In genomic region chr9:128271112-128271511, GRCh38 we compare ENCODE assay signal across 18 cellular contexts. TPM values are rescaled to one million over a fixed set of nuclear protein-coding genes. Genes with fewer than 3 reads are reported as not detected.
DNase-seq lines count a peak whose midpoint lies in the region; ATAC-seq, FAIRE-seq and TF ChIP-seq lines count a peak whose summit lies in the region.
"Had no signal": no experiment of that assay in that cellular context is flagged by ENCODE, and none has a peak within 500 bp of the region (broad histone marks: within the 10 kb centered on the region; RNA-seq: fewer than 3 reads in every experiment).

No MANE protein-coding gene starts in this region.

- no TSS peak for BruUV-seq in Calu3 (replicated peaks; lab: Mats Ljungman, UMichigan)
- BruUV-seq in PC-9 (replicated peaks; lab: Mats Ljungman, UMichigan), result no TSS peak

- H3K27ac ChIP-seq in PC-9 (peak overlapping the region; percentile 31), epithelial cell of prostate (peak overlapping the region; percentile 48), trophoblast cell (ENCODE audit: low read depth, low read length) (peak overlapping the region; percentile 57)
- H3K27ac ChIP-seq: A549 had no signal

- H2BK120ac ChIP-seq in trophoblast cell (ENCODE audit: insufficient read depth, low read length, poor library complexity), result no peak overlapping the region

- H3K4me3 ChIP-seq in PC-9 (no peak overlapping the region), trophoblast cell (ENCODE audit: low read depth, low read length) (no peak overlapping the region)
- H3K4me3 ChIP-seq: A549 had no signal

- no CpG with 5 or more reads among the region's 3 CpGs for WGBS in trophoblast cell (ENCODE audit: extremely low coverage, insufficient coverage, insufficient read length)

- no peak for TF ChIP-seq POLR2A in GM12891 (IDR thresholded peaks at IDR 0.05; ENCODE audit: low read depth, low read length)

- H3K27me3 Mint-ChIP-seq in Calu3 (ENCODE audit: unreplicated experiment), result no peaks in the 10 kb centered on the region

- H3K79me1 ChIP-seq in trophoblast cell (ENCODE audit: low read length), result peaks cover 9% of the 10 kb centered on the region

- no peak overlapping the region for H4K8ac ChIP-seq in trophoblast cell (ENCODE audit: low read depth, low read length)

- no peaks in the 10 kb centered on the region for H3K9me3 Mint-ChIP-seq in Calu3 (ENCODE audit: low read depth, unreplicated experiment)
- H3K9me3 Mint-ChIP-seq: CD14-positive monocyte had no signal

- H2AK5ac ChIP-seq in trophoblast cell (ENCODE audit: low read length), result no peak overlapping the region

- no peak overlapping the region for H2BK12ac ChIP-seq in trophoblast cell (ENCODE audit: low read length)

- POLR2A ChIA-PET in PC-9 (lab: Charles Lee; ENCODE audit: unreplicated experiment), result no interaction called here

- intact Hi-C loops in Calu3 (cut with micrococcal nuclease; ENCODE audit: unreplicated experiment) (no loop called here), PC-9 (cut with micrococcal nuclease; ENCODE audit: unreplicated experiment) (loop anchor here (1.0 kb wide), 1 partner anchor 94 kb away; no protein-coding TSS in a partner anchor)

- no peak overlapping the region for H3K9ac ChIP-seq in trophoblast cell (ENCODE audit: low read length)

- H3K14ac ChIP-seq in trophoblast cell (ENCODE audit: low read length), result peak overlapping the region; percentile 14

- H4K20me1 ChIP-seq in PC-9 (ENCODE audit: insufficient read depth), result peaks cover 14% of the 10 kb centered on the region

- H3K9me3 ChIP-seq in PC-9 (ENCODE audit: insufficient read depth, low read depth) (no peaks in the 10 kb centered on the region), trophoblast cell (ENCODE audit: insufficient read depth, low read depth, low read length) (peaks cover 3% of the 10 kb centered on the region)
- H3K9me3 ChIP-seq: A549 had no signal

- H3K27me3 ChIP-seq in PC-9 (ENCODE audit: insufficient read depth, low read depth) (no peaks in the 10 kb centered on the region), trophoblast cell (ENCODE audit: insufficient read depth, low read length) (no peaks in the 10 kb centered on the region)

- H3K4me2 ChIP-seq in PC-9 (peak overlapping the region; percentile 53), trophoblast cell (ENCODE audit: low read length) (peak overlapping the region; percentile 29)
- H3K4me2 ChIP-seq: A549 had no signal

- H4K91ac ChIP-seq in trophoblast cell (ENCODE audit: low read depth, low read length), result peak overlapping the region; percentile 40

- no peak overlapping the region for H2AFZ ChIP-seq in PC-9
- no peak overlapping the region for H2AFZ ChIP-seq in trophoblast cell (ENCODE audit: insufficient read depth, low read length, poor library complexity)

- no peak overlapping the region for H3K4ac ChIP-seq in trophoblast cell (ENCODE audit: low read depth, low read length)

- peaks cover 11% of the 10 kb centered on the region for H3K4me1 Mint-ChIP-seq in Calu3 (ENCODE audit: low read depth, unreplicated experiment)

- DNase-seq in Calu3 (peak; percentile 66), PC-9 (peak; percentile 86 to 91), epithelial cell of prostate (ENCODE audit: low read depth, low spot score) (peak; percentile 63), trophoblast cell (peak; percentile 78 to 86), dedifferentiated amniotic fluid mesenchymal stem cell (ENCODE audit: extremely low spot score) (no peak), NCI-H1092 treated with DMSO at 0.1 percent for 48 hours (lab: John Stamatoyannopoulos, UW) (no peak), GM12891 (ENCODE audit: insufficient read length, low spot score) (no peak)
- DNase-seq: COR-L47, NCI-H187 treated with DMSO at 0.1 percent for 48 hours, NCI-H446, NCI-H748 treated with DMSO at 0.1 percent for 48 hours, SIG-M5 had no signal

- H3F3A ChIP-seq in PC-9 (ENCODE audit: insufficient read depth, low read depth), result peaks cover 30% of the 10 kb centered on the region

- CTCF ChIA-PET in Calu3 (lab: Charles Lee) (no interaction called here), PC-9 (lab: Charles Lee) (no interaction called here)

- peaks cover 55% of the 10 kb centered on the region for H3K36me3 Mint-ChIP-seq in Calu3 (ENCODE audit: insufficient read depth, unreplicated experiment)

- peaks cover 51% of the 10 kb centered on the region for H3K79me2 ChIP-seq in PC-9 (ENCODE audit: low read depth)
- H3K79me2 ChIP-seq in trophoblast cell (ENCODE audit: control insufficient read depth, insufficient read depth, low read length, poor library complexity), result peaks cover 9% of the 10 kb centered on the region

- peak overlapping the region; percentile 85 for H3K27ac Mint-ChIP-seq in Calu3 (ENCODE audit: unreplicated experiment)

- H2BK5ac ChIP-seq in trophoblast cell (ENCODE audit: low read depth, low read length, poor library complexity), result no peak overlapping the region

- no peak for TF ChIP-seq CTCF in Calu3 (IDR thresholded peaks at IDR 0.05; ENCODE audit: unreplicated experiment)
- TF ChIP-seq CTCF in PC-9 (conservative IDR thresholded peaks at IDR 0.05), result no peak

- no peaks in the 10 kb centered on the region for H3K9me2 ChIP-seq in PC-9 (ENCODE audit: insufficient read depth)

- no peak overlapping the region for H4K12ac ChIP-seq in trophoblast cell (ENCODE audit: low read depth, low read length)

- peaks cover 38% of the 10 kb centered on the region for H3K4me1 ChIP-seq in PC-9 (replicated peaks; ENCODE audit: insufficient read depth)
- H3K4me1 ChIP-seq in trophoblast cell (ENCODE audit: control insufficient read depth in 1 of 2, insufficient read depth in 2 of 2, low read length in 2 of 2), result peaks cover 4 to 14% of the 10 kb centered on the region in 2 experiments

- FAIRE-seq in GM12891 (lab: Jason Lieb, UNC), result no peak
- FAIRE-seq: A549, GM18507, H54 had no signal

- no peak overlapping the region for H3K18ac ChIP-seq in trophoblast cell (ENCODE audit: low read length)

- H3K4me3 Mint-ChIP-seq in Calu3 (ENCODE audit: low read depth, unreplicated experiment), result no peak overlapping the region
- H3K4me3 Mint-ChIP-seq: CD14-positive monocyte had no signal

- no peak for ATAC-seq in activated CD4-positive, CD25-positive, alpha-beta regulatory T cell treated with anti-CD3 and anti-CD28 coated beads, Interleukin-2, amount 50 U/mL, for 24 hours
- ATAC-seq: A549, Panc1 had no signal

- H3K36me3 ChIP-seq in PC-9 (ENCODE audit: low read depth), result peaks cover 25% of the 10 kb centered on the region
- peaks cover 45 to 56% of the 10 kb centered on the region in 2 experiments for H3K36me3 ChIP-seq in trophoblast cell (ENCODE audit: control insufficient read depth in 1 of 2, insufficient read depth in 2 of 2, low read length in 2 of 2)

- no peak overlapping the region for H3K23ac ChIP-seq in trophoblast cell (ENCODE audit: low read length)

TF ChIP-seq in GM12891, 5 proteins besides CTCF, POLR2A, EP300 and RAD21:
- TF ChIP-seq TAF1 (IDR thresholded peaks at IDR 0.05; ENCODE audit: low read depth, low read length) (no peak), SPI1 (IDR thresholded peaks at IDR 0.05; ENCODE audit: low read depth, low read length) (no peak), POLR2AphosphoS5 (IDR thresholded peaks at IDR 0.05; ENCODE audit: low read depth, low read length) (no peak), POU2F2 (IDR thresholded peaks at IDR 0.05; ENCODE audit: low read depth, low read length) (no peak), PAX5 (IDR thresholded peaks at IDR 0.05; ENCODE audit: insufficient read depth, low read length, severe bottlenecking) (no peak)

RNA-seq across cellular contexts. Expression of gene GOLGA2, which starts 4.7 kb away (rescaled TPM):
- 69.6 and 77.2 TPM in 2 replicates for total RNA-seq in Calu3 (2022)
- 175 and 188 TPM in 2 replicates for total RNA-seq in PC-9 (2021)
- polyA plus RNA-seq in trophoblast cell (2013), result 93.4 and 99.9 TPM in 2 replicates
- polyA plus RNA-seq in GM12891 (2012; ENCODE audit: low read depth, missing spikeins), result 23.1 TPM

RNA-seq across cellular contexts. Expression of gene SWI5, which starts 5.0 kb away (rescaled TPM):
- total RNA-seq in Calu3 (2022), result 9.6 and 9.7 TPM in 2 replicates
- total RNA-seq in PC-9 (2021), result 70.4 and 86.0 TPM in 2 replicates
- polyA plus RNA-seq in trophoblast cell (2013), result 42.0 and 44.4 TPM in 2 replicates
- polyA plus RNA-seq in GM12891 (2012; ENCODE audit: low read depth, missing spikeins), result 16.7 TPM

RNA-seq across cellular contexts. Expression of gene TRUB2, which starts 51.1 kb away (rescaled TPM):
- total RNA-seq in Calu3 (2022), result 22.5 and 25.9 TPM in 2 replicates
- total RNA-seq in PC-9 (2021), result 47.6 and 62.1 TPM in 2 replicates
- 13.3 and 13.9 TPM in 2 replicates for polyA plus RNA-seq in trophoblast cell (2013)
- 18.9 TPM for polyA plus RNA-seq in GM12891 (2012; ENCODE audit: low read depth, missing spikeins)

RNA-seq across cellular contexts. Expression of gene COQ4, which starts 51.5 kb away (rescaled TPM):
- total RNA-seq in Calu3 (2022) (34.0 and 37.3 TPM in 2 replicates), PC-9 (2021) (81.8 and 89.5 TPM in 2 replicates)
- 24.9 and 26.1 TPM in 2 replicates for polyA plus RNA-seq in trophoblast cell (2013)
- 31.6 TPM for polyA plus RNA-seq in GM12891 (2012; ENCODE audit: low read depth, missing spikeins)

Comparison
In these comparisons a context has a peak if more than half of its experiments do, and no peak if none do; other contexts are left out.
1. DNase-seq: peak in Calu3 (single experiment), PC-9 (2 of 2), epithelial cell of prostate (single experiment) and trophoblast cell (2 of 2); none in dedifferentiated amniotic fluid mesenchymal stem cell (single experiment), NCI-H1092 treated with DMSO at 0.1 percent for 48 hours (single experiment) and GM12891 (single experiment).
2. Peak in every context shown above with its lines, with median percentiles within 50 percentile points of each other: H3K27ac ChIP-seq.